Comparison of ENCODE assay signal across 26 cellular contexts in the genomic region with DNA sequence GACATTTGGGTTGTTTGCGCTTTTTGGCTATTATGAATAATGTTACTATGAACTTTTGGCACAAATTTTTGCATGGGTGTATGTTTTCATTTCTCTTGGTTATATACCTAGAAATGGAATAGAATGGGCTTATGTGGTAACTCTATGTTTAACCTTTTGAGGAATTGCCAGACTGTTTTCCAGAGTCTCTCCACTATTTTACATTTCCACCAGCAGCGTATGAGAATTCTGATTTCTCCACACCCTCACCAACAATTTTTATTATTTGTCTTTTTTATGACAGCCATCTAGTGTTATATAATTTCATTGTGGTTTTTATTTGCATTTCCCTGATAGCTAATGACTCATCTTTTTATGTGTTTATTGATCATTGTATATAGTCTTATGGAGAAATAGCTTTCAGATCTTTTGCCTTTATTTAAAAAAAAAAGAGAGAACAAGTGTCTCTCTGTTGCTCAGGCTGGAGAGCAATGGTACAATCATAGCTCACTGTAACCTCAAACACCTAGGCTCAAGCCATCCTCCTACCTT.
"Had no signal": no experiment of that assay in that cellular context is flagged by ENCODE, and none has a peak within 500 bp of the region (broad histone marks: within the 10 kb centered on the region; RNA-seq: fewer than 3 reads in every experiment).

No MANE protein-coding gene starts in this region.

- H3K9me3 Mint-ChIP-seq: activated naive CD4-positive, alpha-beta T cell treated with anti-CD3 and anti-CD28 coated beads, Interleukin-2, amount 10 ng/mL, durations not matched to agents 7 days and 5 days; activated naive CD8-positive, alpha-beta T cell treated with anti-CD3 and anti-CD28 coated beads for 36 hours; activated T-helper 1 cell treated with anti-CD3 and anti-CD28 coated beads, Interleukin-12 subunit alpha, Interleukin-12 subunit beta, Interleukin-2, Interleukin-4 antibody, amounts not matched to agents 30 ng/mL and 10 ng/mL and 1 ng/mL, durations not matched to agents 14 hours and 24 hours and 36 hours; WTC11 had no signal

- ATAC-seq: activated CD8-positive, alpha-beta T cell treated with anti-CD3 and anti-CD28 coated beads, Interleukin-2, amount 10 ng/mL, durations not matched to agents 7 days and 5 days; T-helper 17 cell; WTC11 had no signal

- H3K27ac Mint-ChIP-seq: activated CD8-positive, alpha-beta T cell treated with anti-CD3 and anti-CD28 coated beads, Interleukin-2, amount 10 ng/mL, durations not matched to agents 7 days and 5 days; activated naive CD4-positive, alpha-beta T cell treated with anti-CD3 and anti-CD28 coated beads, Interleukin-2, amount 10 ng/mL, durations not matched to agents 7 days and 5 days; activated naive CD8-positive, alpha-beta T cell treated with anti-CD3 and anti-CD28 coated beads for 36 hours; activated T-helper 1 cell treated with anti-CD3 and anti-CD28 coated beads, Interleukin-12 subunit alpha, Interleukin-12 subunit beta, Interleukin-2, Interleukin-4 antibody, amounts not matched to agents 30 ng/mL and 10 ng/mL and 1 ng/mL, durations not matched to agents 14 hours and 24 hours and 36 hours; T-helper 17 cell; WTC11 had no signal

- H3K36me3 Mint-ChIP-seq: activated naive CD4-positive, alpha-beta T cell treated with anti-CD3 and anti-CD28 coated beads, Interleukin-2, amount 10 ng/mL, durations not matched to agents 7 days and 5 days; activated naive CD8-positive, alpha-beta T cell treated with anti-CD3 and anti-CD28 coated beads for 36 hours; WTC11 had no signal

- H3K4me1 Mint-ChIP-seq: activated naive CD4-positive, alpha-beta T cell treated with anti-CD3 and anti-CD28 coated beads, Interleukin-2, amount 10 ng/mL, durations not matched to agents 7 days and 5 days; activated naive CD8-positive, alpha-beta T cell treated with anti-CD3 and anti-CD28 coated beads for 36 hours had no signal

- DNase-seq: activated CD4-positive, alpha-beta T cell treated with anti-CD3 and anti-CD28 coated beads for 48 hours; activated CD4-positive, alpha-beta T cell treated with anti-CD3 and anti-CD28 coated beads, Interleukin-2, amount 50 U/mL, for 4 hours; activated CD4-positive, CD25-positive, alpha-beta regulatory T cell treated with anti-CD3 and anti-CD28 coated beads, Interleukin-2, amount 50 U/mL, for 72 hours; activated CD8-positive, alpha-beta memory T cell treated with anti-CD3 and anti-CD28 coated beads, Interleukin-2, amount 50 U/mL, for 48 hours; activated CD8-positive, alpha-beta T cell treated with anti-CD3 and anti-CD28 coated beads, Interleukin-2, amount 10 ng/mL, durations not matched to agents 7 days and 5 days; activated effector memory CD4-positive, alpha-beta T cell treated with anti-CD3 and anti-CD28 coated beads, Interleukin-2, amount 50 U/mL, for 16 hours; activated naive CD4-positive, alpha-beta T cell treated with anti-CD3 and anti-CD28 coated beads, Interleukin-2, amount 10 ng/mL, durations not matched to agents 7 days and 5 days; activated naive CD8-positive, alpha-beta T cell treated with anti-CD3 and anti-CD28 coated beads for 36 hours; activated T-cell treated with anti-CD3 and anti-CD28 coated beads, Interleukin-2, amount 50 U/mL, for 1 hour; anterior cingulate cortex; cerebellar nuclear complex; Kasumi-1; KBM-7; NCI-H1048; NCI-H146; NCI-H1930; NCI-H2107; NCI-H2171 treated with DMSO at 0.1 percent for 48 hours; NCI-H226; NCI-H510A; NCI-H69; SHP77 treated with DMSO at 0.1 percent for 48 hours; T-helper 17 cell; T-helper 9 cell had no signal

- H3K4me3 Mint-ChIP-seq: activated CD8-positive, alpha-beta T cell treated with anti-CD3 and anti-CD28 coated beads, Interleukin-2, amount 10 ng/mL, durations not matched to agents 7 days and 5 days; activated naive CD4-positive, alpha-beta T cell treated with anti-CD3 and anti-CD28 coated beads, Interleukin-2, amount 10 ng/mL, durations not matched to agents 7 days and 5 days; activated naive CD8-positive, alpha-beta T cell treated with anti-CD3 and anti-CD28 coated beads for 36 hours; activated T-helper 1 cell treated with anti-CD3 and anti-CD28 coated beads, Interleukin-12 subunit alpha, Interleukin-12 subunit beta, Interleukin-2, Interleukin-4 antibody, amounts not matched to agents 30 ng/mL and 10 ng/mL and 1 ng/mL, durations not matched to agents 14 hours and 24 hours and 36 hours; T-helper 17 cell; WTC11 had no signal
